Comparison of ENCODE assay signal across 1 cellular context in the genomic region with DNA sequence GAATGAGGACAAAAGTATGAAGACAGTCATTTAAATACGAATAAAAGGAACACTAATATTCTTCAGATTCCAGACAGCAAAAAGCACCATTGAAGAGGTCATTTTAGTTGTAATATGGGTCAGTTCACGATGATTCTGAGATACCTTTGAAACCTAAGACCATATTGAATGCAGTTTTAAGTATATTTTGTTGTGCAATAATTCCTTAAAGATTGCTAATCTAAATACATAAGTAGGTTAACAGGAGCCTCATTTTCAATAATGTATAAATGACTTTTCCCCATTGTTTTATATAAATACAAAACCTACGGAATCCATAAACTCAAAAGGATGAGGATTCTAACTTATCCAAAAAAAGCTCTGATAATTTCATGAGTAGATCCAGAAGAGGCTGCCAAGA.
TF ChIP-seq lines count a peak whose summit lies in the region.

No MANE protein-coding gene starts in this region.

TF ChIP-seq in endothelial cell of umbilical vein, 7 proteins besides CTCF, POLR2A, EP300 and RAD21:
- no peak for TF ChIP-seq POLR2AphosphoS5 (IDR thresholded peaks at IDR 0.05; ENCODE audit: insufficient read depth, low read depth, low read length)
- no peak for TF ChIP-seq EZH2 (IDR thresholded peaks at IDR 0.05; ENCODE audit: borderline replicate concordance, low read depth, low read length, severe bottlenecking)
- TF ChIP-seq GATA2 (IDR thresholded peaks at IDR 0.05; ENCODE audit: insufficient read depth, insufficient read length, low read depth, low read length): no peak
- TF ChIP-seq FOS (IDR thresholded peaks at IDR 0.05; ENCODE audit: borderline replicate concordance, insufficient read depth, low read length): no peak
- TF ChIP-seq MYC (IDR thresholded peaks at IDR 0.05; ENCODE audit: low read depth, low read length): no peak
- TF ChIP-seq MAX (IDR thresholded peaks at IDR 0.05; ENCODE audit: insufficient read depth, insufficient read length): no peak
- no peak for TF ChIP-seq JUN (IDR thresholded peaks at IDR 0.05; ENCODE audit: borderline replicate concordance, insufficient read depth, insufficient read length, low read depth)
